1 cellular context compared by ENCODE assay signal in the genomic region with DNA sequence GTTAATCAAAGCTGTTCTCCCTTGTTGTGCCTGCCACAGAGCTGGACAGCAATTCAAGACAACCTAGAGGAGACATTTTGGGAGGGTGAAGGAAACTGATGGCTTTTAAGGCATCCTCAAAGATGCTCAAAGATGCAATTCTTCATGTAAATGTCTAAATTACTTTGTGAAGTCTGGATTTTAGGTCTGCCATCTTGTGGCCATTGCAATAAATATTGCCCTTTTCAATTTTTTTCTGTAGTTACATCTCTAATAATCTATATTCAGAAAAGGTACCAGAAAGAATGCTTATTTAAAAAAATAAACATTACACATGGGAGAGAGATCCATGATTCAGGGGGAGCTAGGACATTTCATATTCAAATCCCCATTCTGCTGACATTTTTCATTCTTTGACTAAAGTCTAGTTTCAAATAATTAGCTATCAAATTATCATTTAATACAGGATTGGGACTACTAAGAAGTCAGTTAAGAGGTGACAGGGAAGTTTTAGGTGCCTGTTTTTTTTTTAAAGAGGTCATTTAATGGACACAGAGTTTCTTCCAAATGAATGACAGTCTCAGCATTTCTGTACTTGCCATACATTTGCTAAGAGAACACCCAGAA.
TF ChIP-seq lines count a peak whose summit lies in the region.

No MANE protein-coding gene starts in this region.

TF ChIP-seq in SK-N-SH treated with all-trans-retinoic acid at 6 μM for 48 hours, 23 proteins besides CTCF, POLR2A, EP300 and RAD21 (continued from another document):
- TF ChIP-seq, protein P1, sequence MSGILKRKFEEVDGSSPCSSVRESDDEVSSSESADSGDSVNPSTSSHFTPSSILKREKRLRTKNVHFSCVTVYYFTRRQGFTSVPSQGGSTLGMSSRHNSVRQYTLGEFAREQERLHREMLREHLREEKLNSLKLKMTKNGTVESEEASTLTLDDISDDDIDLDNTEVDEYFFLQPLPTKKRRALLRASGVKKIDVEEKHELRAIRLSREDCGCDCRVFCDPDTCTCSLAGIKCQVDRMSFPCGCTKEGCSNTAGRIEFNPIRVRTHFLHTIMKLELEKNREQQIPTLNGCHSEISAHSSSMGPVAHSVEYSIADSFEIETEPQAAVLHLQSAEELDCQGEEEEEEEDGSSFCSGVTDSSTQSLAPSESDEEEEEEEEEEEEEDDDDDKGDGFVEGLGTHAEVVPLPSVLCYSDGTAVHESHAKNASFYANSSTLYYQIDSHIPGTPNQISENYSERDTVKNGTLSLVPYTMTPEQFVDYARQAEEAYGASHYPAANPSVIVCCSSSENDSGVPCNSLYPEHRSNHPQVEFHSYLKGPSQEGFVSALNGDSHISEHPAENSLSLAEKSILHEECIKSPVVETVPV (CRISPR knock-in tag; IDR thresholded peaks at IDR 0.05) = no peak
- TF ChIP-seq, protein P2, sequence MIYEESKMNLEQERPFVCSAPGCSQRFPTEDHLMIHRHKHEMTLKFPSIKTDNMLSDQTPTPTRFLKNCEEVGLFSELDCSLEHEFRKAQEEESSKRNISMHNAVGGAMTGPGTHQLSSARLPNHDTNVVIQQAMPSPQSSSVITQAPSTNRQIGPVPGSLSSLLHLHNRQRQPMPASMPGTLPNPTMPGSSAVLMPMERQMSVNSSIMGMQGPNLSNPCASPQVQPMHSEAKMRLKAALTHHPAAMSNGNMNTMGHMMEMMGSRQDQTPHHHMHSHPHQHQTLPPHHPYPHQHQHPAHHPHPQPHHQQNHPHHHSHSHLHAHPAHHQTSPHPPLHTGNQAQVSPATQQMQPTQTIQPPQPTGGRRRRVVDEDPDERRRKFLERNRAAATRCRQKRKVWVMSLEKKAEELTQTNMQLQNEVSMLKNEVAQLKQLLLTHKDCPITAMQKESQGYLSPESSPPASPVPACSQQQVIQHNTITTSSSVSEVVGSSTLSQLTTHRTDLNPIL (CRISPR knock-in tag; IDR thresholded peaks at IDR 0.05; ENCODE audit: low read depth) = no peak
TF ChIP-seq in SK-N-SH treated with all-trans-retinoic acid at 6 μM for 48 hours: peak in this region for 0.
